8 cellular contexts compared by ENCODE assay signal in the genomic region with DNA sequence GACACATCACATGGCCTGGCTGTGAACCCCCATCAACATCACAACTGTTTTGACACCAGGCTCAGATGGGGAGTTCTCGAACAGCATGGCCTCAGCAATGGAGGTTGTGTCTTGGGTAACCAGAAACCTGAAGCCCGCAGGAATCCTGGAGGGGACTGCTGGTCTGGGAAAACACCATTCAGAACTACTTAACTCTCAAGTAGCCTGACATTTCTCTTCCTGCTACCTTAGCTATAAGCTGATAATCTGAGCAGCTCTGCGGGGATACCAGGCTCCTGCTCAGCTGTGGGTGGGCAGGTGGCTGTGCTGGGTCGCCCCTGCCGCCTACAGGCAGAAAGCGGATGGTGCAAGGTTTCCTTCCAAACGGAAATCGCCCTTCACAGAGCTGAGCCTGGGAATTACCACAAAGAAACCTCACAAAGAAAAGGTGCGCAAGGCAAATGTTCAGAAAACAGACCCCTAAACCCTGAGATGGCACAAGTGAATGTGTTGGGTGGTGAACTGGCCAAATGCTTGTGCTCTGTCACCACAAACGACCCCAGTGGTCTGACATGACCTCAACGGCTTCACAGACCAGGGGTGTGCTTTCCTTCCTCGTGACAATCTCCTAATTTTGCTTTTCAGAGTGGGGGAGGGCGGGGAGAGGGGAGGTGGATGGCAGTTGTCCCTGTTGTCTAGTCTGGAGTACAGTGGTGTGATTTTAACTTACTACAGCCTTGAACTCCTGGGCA. TPM values are rescaled to one million over a fixed set of nuclear protein-coding genes. Genes with fewer than 3 reads are reported as not detected.
DNase-seq lines count a peak whose midpoint lies in the region; ATAC-seq and TF ChIP-seq lines count a peak whose summit lies in the region.

No MANE protein-coding gene starts in this region.

- intact Hi-C loops in colonic mucosa (cut with DNase I) = no loop called here

- H3K9me3 ChIP-seq in colonic mucosa = no peaks in the 10 kb centered on the region

- ATAC-seq in GM18858 (IDR thresholded peaks at IDR 0.05; ENCODE audit: unreplicated experiment) (peak; percentile 70), HG03045 (IDR thresholded peaks at IDR 0.05; ENCODE audit: unreplicated experiment) (peak; percentile 47)

- peak overlapping the region; percentile 27 to 62 for H3K9ac ChIP-seq in colonic mucosa (ENCODE audit: low read depth in 2 of 2, low read length in 2 of 2)

- H3K36me3 ChIP-seq in colonic mucosa = peaks cover 8% of the 10 kb centered on the region

- H3K4me1 ChIP-seq in colonic mucosa = no peaks in the 10 kb centered on the region

- TF ChIP-seq CTCF in colonic mucosa (IDR thresholded peaks at IDR 0.05) = peak; percentile 92

- peak; percentile 87 for DNase-seq in AG20443 (ENCODE audit: low spot score)
- DNase-seq in NCI-H2171 (lab: John Stamatoyannopoulos, UW) = peak; percentile 60
- DNase-seq in activated CD4-positive, CD25-positive, alpha-beta regulatory T cell treated with anti-CD3 and anti-CD28 coated beads, Interleukin-2, amount 50 U/mL, for 16 hours (ENCODE audit: low read depth, low spot score) = peak; percentile 9
- DNase-seq in colonic mucosa = peak; percentile 77
- DNase-seq in lung microvascular endothelial cell (ENCODE audit: low read depth in 2 of 2) = peak; percentile 76 to 79
- peak; percentile 17 to 20 for DNase-seq in stimulated activated CD8-positive, alpha-beta memory T cell treated with anti-CD3 and anti-CD28 coated beads, Interleukin-15, amount 100 ng/mL, for 4 hours (ENCODE audit: low read depth in 2 of 2)

- no peak overlapping the region for H3K27ac ChIP-seq in colonic mucosa

- no peaks in the 10 kb centered on the region for H3K27me3 ChIP-seq in colonic mucosa

- H3K4me3 ChIP-seq in colonic mucosa = no peak overlapping the region

RNA-seq across cellular contexts. Expression of a gene that starts 29.5 kb away (rescaled TPM):
- 100 to 1,000 TPM; 116 to 119 TPM for total RNA-seq in colonic mucosa
- 40.9 and 54.3 TPM in 2 replicates for total RNA-seq in lung microvascular endothelial cell

RNA-seq across cellular contexts. Expression of a gene that starts 29.8 kb away (rescaled TPM):
- 10 to 100 TPM; 20.5 to 21.1 TPM for total RNA-seq in colonic mucosa
- total RNA-seq in lung microvascular endothelial cell = 7.8 and 7.9 TPM in 2 replicates

Comparison
In these comparisons a context has a peak if more than half of its experiments do, and no peak if none do; other contexts are left out.
1. DNase-seq: peak in every context shown above with its lines; median percentile 87 in AG20443; 78 in lung microvascular endothelial cell; 77 in colonic mucosa; 60 in NCI-H2171; 18 in stimulated activated CD8-positive, alpha-beta memory T cell treated with anti-CD3 and anti-CD28 coated beads, Interleukin-15, amount 100 ng/mL, for 4 hours; 9 in activated CD4-positive, CD25-positive, alpha-beta regulatory T cell treated with anti-CD3 and anti-CD28 coated beads, Interleukin-2, amount 50 U/mL, for 16 hours.